In genomic region chr7:90660100-90660499, GRCh38 we compare ENCODE assay signal across 19 cellular contexts.
DNase-seq lines count a peak whose midpoint lies in the region; ATAC-seq and TF ChIP-seq lines count a peak whose summit lies in the region.
"Had no signal": no experiment of that assay in that cellular context is flagged by ENCODE, and none has a peak within 500 bp of the region (broad histone marks: within the 10 kb centered on the region; RNA-seq: fewer than 3 reads in every experiment).

No MANE protein-coding gene starts in this region.

- H3K9me3 Mint-ChIP-seq in endodermal cell = no peaks in the 10 kb centered on the region
- H3K9me3 Mint-ChIP-seq in HFFc6 = no peaks in the 10 kb centered on the region

- H3K27me3 Mint-ChIP-seq in endodermal cell (ENCODE audit: insufficient read depth) (no peaks in the 10 kb centered on the region), HFFc6 (ENCODE audit: insufficient read depth) (no peaks in the 10 kb centered on the region; the same call in 1 of the 2 replicates)
- H3K27me3 Mint-ChIP-seq: IgD-negative memory B cell had no signal

- H3K4me1 ChIP-seq in heart left ventricle (peaks cover 0 to 38% (median 21%) of the 10 kb centered on the region in 12 donors), right cardiac atrium (ENCODE audit: control insufficient read depth, insufficient read depth, low read length) (peaks cover 6% of the 10 kb centered on the region), psoas muscle (peaks cover 28% of the 10 kb centered on the region), endodermal cell (ENCODE audit: control insufficient read depth, insufficient read depth, low read length) (no peaks in the 10 kb centered on the region)

- no peak overlapping the region for H3K9ac ChIP-seq in endodermal cell (ENCODE audit: extremely low read depth, low read length, poor library complexity, severe bottlenecking)
- H3K9ac ChIP-seq: KMS-11 had no signal

- 67 to 79% (median 72%) methylated on average over 2 of the region's 2 CpGs for WGBS in heart left ventricle, 4 donors
- WGBS in right cardiac atrium = 70% methylated on average over 2 of the region's 2 CpGs
- 78 to 83% (median 83%) methylated on average over 2 of the region's 2 CpGs for WGBS in psoas muscle, 3 donors
- 97 to 100% methylated on average over 1 to 2 of the region's 2 CpGs for WGBS in endodermal cell (ENCODE audit: insufficient coverage in 1 of 2, insufficient read length in 1 of 2), 2 experiments

- no peak for TF ChIP-seq CTCF in heart left ventricle (IDR thresholded peaks at IDR 0.05)
- no peak for TF ChIP-seq CTCF in psoas muscle (IDR thresholded peaks at IDR 0.05)
- TF ChIP-seq CTCF in endodermal cell (conservative IDR thresholded peaks at IDR 0.05) = no peak
- no peak for TF ChIP-seq CTCF in HFFc6 (IDR thresholded peaks at IDR 0.05)

- H3K4me3 Mint-ChIP-seq in endodermal cell (no peak overlapping the region), HFFc6 (no peak overlapping the region)
- H3K4me3 Mint-ChIP-seq: IgD-negative memory B cell had no signal

- H3K9me3 ChIP-seq in heart left ventricle = no peaks in the 10 kb centered on the region
- no peaks in the 10 kb centered on the region for H3K9me3 ChIP-seq in right cardiac atrium (ENCODE audit: control insufficient read depth, low read length)
- H3K9me3 ChIP-seq in psoas muscle = no peaks in the 10 kb centered on the region
- H3K9me3 ChIP-seq in endodermal cell (ENCODE audit: control insufficient read depth, low read length) = no peaks in the 10 kb centered on the region

- H3K27ac Mint-ChIP-seq in endodermal cell = no peak overlapping the region
- H3K27ac Mint-ChIP-seq in HFFc6 = no peak overlapping the region
- H3K27ac Mint-ChIP-seq: IgD-negative memory B cell had no signal

- H3K36me3 ChIP-seq in heart left ventricle (no peaks in the 10 kb centered on the region), psoas muscle (ENCODE audit: insufficient read depth in 1 of 2, low read depth in 1 of 2) (no peaks in the 10 kb centered on the region), endodermal cell (ENCODE audit: control insufficient read depth, insufficient read depth, low read length) (no peaks in the 10 kb centered on the region)
- H3K36me3 ChIP-seq: SJSA1 had no signal

- H3K4me1 Mint-ChIP-seq in endodermal cell (peaks cover 31% of the 10 kb centered on the region), HFFc6 (ENCODE audit: low read depth) (peaks cover 68% of the 10 kb centered on the region)

- H3K27me3 ChIP-seq in heart left ventricle (no peaks in the 10 kb centered on the region), right cardiac atrium (ENCODE audit: control insufficient read depth, insufficient read depth) (no peaks in the 10 kb centered on the region), psoas muscle (ENCODE audit: insufficient read depth in 3 of 3, low read length in 2 of 3) (no peaks in the 10 kb centered on the region), endodermal cell (ENCODE audit: control insufficient read depth, insufficient read depth, low read length, poor library complexity, severe bottlenecking) (no peaks in the 10 kb centered on the region)
- H3K27me3 ChIP-seq: SJSA1 had no signal

- H3K36me3 Mint-ChIP-seq in endodermal cell (ENCODE audit: low read depth) (no peaks in the 10 kb centered on the region), HFFc6 (ENCODE audit: low read depth) (peaks cover 9% of the 10 kb centered on the region)
- H3K36me3 Mint-ChIP-seq: IgD-negative memory B cell had no signal

- intact Hi-C loops in heart left ventricle (cut with DNase I) (no loop called here), right cardiac atrium (cut with DNase I) (no loop called here), psoas muscle (cut with DNase I) (no loop called here)

- H3K4me3 ChIP-seq in heart left ventricle = no peak overlapping the region
- H3K4me3 ChIP-seq in right cardiac atrium (ENCODE audit: low read length) = no peak overlapping the region
- H3K4me3 ChIP-seq in psoas muscle = no peak overlapping the region
- H3K4me3 ChIP-seq in endodermal cell (ENCODE audit: low read length) = no peak overlapping the region
- H3K4me3 ChIP-seq: SJSA1 had no signal

- ATAC-seq in heart left ventricle (no peak), right cardiac atrium (no peak), psoas muscle (no peak)

- no peak for DNase-seq in heart left ventricle
- DNase-seq in right cardiac atrium = no peak
- peak in 2 of 3 experiments; percentile 12 to 46 for DNase-seq in NCI-H1417 (lab: John Stamatoyannopoulos, UW)
- peak; percentile 81 for DNase-seq in NCI-H748 (lab: John Stamatoyannopoulos, UW; ENCODE audit: unreplicated experiment)
- no peak for DNase-seq in psoas muscle
- no peak for DNase-seq in endodermal cell
- DNase-seq in nucleus accumbens (lab: John Stamatoyannopoulos, UW) = no peak
- DNase-seq in HFFc6 = no peak
- DNase-seq: 8988T, Calu3, HCEC 1CT, MM.1S, NCI-H1048, NCI-H1436, NCI-H2029, NCI-H524 treated with DMSO at 0.1 percent for 48 hours had no signal

- peak overlapping the region in 11 of 12 donors; percentile 58 to 90 (median 81) for H3K27ac ChIP-seq in heart left ventricle
- no peak overlapping the region for H3K27ac ChIP-seq in right cardiac atrium (ENCODE audit: low read length)
- peak overlapping the region; percentile 70 for H3K27ac ChIP-seq in psoas muscle
- H3K27ac ChIP-seq in endodermal cell (ENCODE audit: low read depth, low read length) = no peak overlapping the region
- H3K27ac ChIP-seq: KMS-11, SJSA1 had no signal

- TF ChIP-seq POLR2A in heart left ventricle (IDR thresholded peaks at IDR 0.05) = no peak

Comparison
In these comparisons a context has a peak if more than half of its experiments do, and no peak if none do; other contexts are left out.
1. H3K27ac ChIP-seq: peak in heart left ventricle (11 of 12) and psoas muscle (single experiment); none in right cardiac atrium (single experiment) and endodermal cell (single experiment).
2. DNase-seq: peak in NCI-H1417 (2 of 3) and NCI-H748 (single experiment); none in heart left ventricle (0 of 5), right cardiac atrium (0 of 3), psoas muscle (0 of 2), endodermal cell (single experiment), nucleus accumbens (0 of 56) and HFFc6 (single experiment).